1 cellular context compared by ENCODE assay signal in genomic region chr19:12485571-12485970, GRCh38.
TF ChIP-seq lines count a peak whose summit lies in the region.

No MANE protein-coding gene starts in this region.

TF ChIP-seq in endothelial cell of umbilical vein, 7 proteins besides CTCF, POLR2A, EP300 and RAD21:
- TF ChIP-seq FOS (IDR thresholded peaks at IDR 0.05; ENCODE audit: borderline replicate concordance, insufficient read depth, low read length) (no peak), POLR2AphosphoS5 (IDR thresholded peaks at IDR 0.05; ENCODE audit: insufficient read depth, low read depth, low read length) (no peak), MYC (IDR thresholded peaks at IDR 0.05; ENCODE audit: low read depth, low read length) (no peak), GATA2 (IDR thresholded peaks at IDR 0.05; ENCODE audit: insufficient read depth, insufficient read length, low read depth, low read length) (no peak), JUN (IDR thresholded peaks at IDR 0.05; ENCODE audit: borderline replicate concordance, insufficient read depth, insufficient read length, low read depth) (no peak), MAX (IDR thresholded peaks at IDR 0.05; ENCODE audit: insufficient read depth, insufficient read length) (no peak), EZH2 (IDR thresholded peaks at IDR 0.05; ENCODE audit: borderline replicate concordance, low read depth, low read length, severe bottlenecking) (no peak)
